ENCODE assay signal across 12 cellular contexts in the genomic region with DNA sequence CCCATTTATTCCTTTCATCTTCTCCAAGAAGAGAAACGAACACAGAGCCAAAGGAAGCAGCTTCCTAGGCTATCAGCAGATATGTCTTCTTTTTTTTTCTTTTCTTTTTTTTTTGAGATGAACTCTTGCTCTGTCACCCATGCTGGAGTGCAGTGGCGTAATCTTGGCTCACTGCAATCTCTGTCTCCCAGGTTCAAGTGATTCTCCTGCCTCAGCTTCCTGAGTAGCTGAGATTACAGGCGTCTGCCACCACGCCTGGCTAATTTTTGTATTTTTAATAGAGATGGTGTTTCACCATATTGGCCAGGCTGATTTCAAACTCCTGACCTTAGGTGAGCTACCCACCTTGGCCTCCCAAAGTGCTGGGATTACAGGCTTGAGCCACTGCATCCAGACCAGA. TPM values are rescaled to one million over a fixed set of nuclear protein-coding genes. Genes with fewer than 3 reads are reported as not detected.
"Had no signal": no experiment of that assay in that cellular context is flagged by ENCODE, and none has a peak within 500 bp of the region (broad histone marks: within the 10 kb centered on the region; RNA-seq: fewer than 3 reads in every experiment).

No MANE protein-coding gene starts in this region.

RNA-seq across cellular contexts. Expression of a gene that starts 53.5 kb away (rescaled TPM):
- total RNA-seq: OCI-LY7, PC-9, Right ventricle myocardium inferior, Right ventricle myocardium superior, RPMI7951, SJSA1, SK-MEL-5, T-cell had no signal
- polyA plus RNA-seq: SK-N-SH had no signal

RNA-seq across cellular contexts. Expression of a gene that starts 54.8 kb away (rescaled TPM):
- total RNA-seq: OCI-LY7, PC-3, PC-9, Peyer's patch, Right ventricle myocardium inferior, Right ventricle myocardium superior, RPMI7951, SJCRH30, SJSA1, SK-MEL-5, T-cell had no signal
- polyA plus RNA-seq: SK-N-SH had no signal
